In genomic region chr6:83860347-83860731, GRCh38 we compare ENCODE assay signal across 9 cellular contexts. TPM values are rescaled to one million over a fixed set of nuclear protein-coding genes. Genes with fewer than 3 reads are reported as not detected.
DNase-seq lines count a peak whose midpoint lies in the region; ATAC-seq and TF ChIP-seq lines count a peak whose summit lies in the region.
"Had no signal": no experiment of that assay in that cellular context is flagged by ENCODE, and none has a peak within 500 bp of the region (broad histone marks: within the 10 kb centered on the region; RNA-seq: fewer than 3 reads in every experiment).

No MANE protein-coding gene starts in this region.

- no peaks in the 10 kb centered on the region for H3K9me2 ChIP-seq in DOHH2 (replicated peaks; ENCODE audit: control insufficient read depth, low read length)

- H3K79me2 ChIP-seq in DOHH2 (ENCODE audit: control insufficient read depth, low read length): peaks cover 53% of the 10 kb centered on the region

- no peak overlapping the region for H3K27ac ChIP-seq in DOHH2 (ENCODE audit: low read depth, low read length)

- H3K9me3 ChIP-seq in DOHH2 (ENCODE audit: control insufficient read depth, insufficient read depth, low read length): 0 out of 2 replicates have a peak, but pooled peaks cover 1% of the 10 kb centered on the region

- H3K9me3 Mint-ChIP-seq in chondrocyte (ENCODE audit: low read depth) (no peaks in the 10 kb centered on the region), nephron progenitor cell (no peaks in the 10 kb centered on the region)

- no peaks in the 10 kb centered on the region for H3F3A ChIP-seq in DOHH2 (ENCODE audit: control insufficient read depth, insufficient read depth)

- peaks cover 29% of the 10 kb centered on the region for H3K36me3 ChIP-seq in DOHH2 (ENCODE audit: control insufficient read depth, low read length)

- H3K36me3 Mint-ChIP-seq in chondrocyte (ENCODE audit: low read depth): no peaks in the 10 kb centered on the region
- H3K36me3 Mint-ChIP-seq in nephron progenitor cell (ENCODE audit: low read depth): peaks cover 8% of the 10 kb centered on the region

- peaks cover 9% of the 10 kb centered on the region for H3K27me3 Mint-ChIP-seq in chondrocyte (ENCODE audit: low read depth)
- peaks cover 22% of the 10 kb centered on the region for H3K27me3 Mint-ChIP-seq in nephron progenitor cell (ENCODE audit: low read depth, poor library complexity)

- ATAC-seq in GM21723 (IDR thresholded peaks at IDR 0.05; ENCODE audit: unreplicated experiment): no peak
- ATAC-seq in left lobe of liver: no peak

- DNase-seq in Kasumi-1 (lab: John Stamatoyannopoulos, UW): peak; percentile 33 to 46
- DNase-seq in chondrocyte (ENCODE audit: low spot score): no peak
- DNase-seq in nephron progenitor cell: no peak
- DNase-seq in H4 (ENCODE audit: low spot score): no peak
- DNase-seq in left lobe of liver (ENCODE audit: low spot score): no peak
- DNase-seq in NCI-H1436 (lab: John Stamatoyannopoulos, UW): no peak

- no peaks in the 10 kb centered on the region; the same call in 1 of the 2 replicates for H3K27me3 ChIP-seq in DOHH2 (ENCODE audit: control insufficient read depth, low read length)

- H3K4me2 ChIP-seq in DOHH2 (ENCODE audit: low read length): peak overlapping the region; percentile 70

- H3K4me3 Mint-ChIP-seq in chondrocyte (ENCODE audit: unreplicated experiment) (peak overlapping the region; percentile 97), nephron progenitor cell (peak overlapping the region; percentile 97)

- H3K4me3 ChIP-seq in DOHH2 (ENCODE audit: low read length): peak overlapping the region; percentile 87

- peaks cover 35% of the 10 kb centered on the region for H3K4me1 Mint-ChIP-seq in chondrocyte (ENCODE audit: low read depth)
- peaks cover 16% of the 10 kb centered on the region for H3K4me1 Mint-ChIP-seq in nephron progenitor cell

- no peak for TF ChIP-seq CTCF in DOHH2 (IDR thresholded peaks at IDR 0.05; ENCODE audit: low read depth, low read length, poor library complexity, severe bottlenecking)
- TF ChIP-seq CTCF in chondrocyte (IDR thresholded peaks at IDR 0.05): no peak
- TF ChIP-seq CTCF in nephron progenitor cell (IDR thresholded peaks at IDR 0.05): no peak

- peaks cover 26% of the 10 kb centered on the region for H3K4me1 ChIP-seq in DOHH2 (ENCODE audit: control insufficient read depth, low read length)

- peak overlapping the region; percentile 86 for H3K27ac Mint-ChIP-seq in chondrocyte (ENCODE audit: unreplicated experiment)
- H3K27ac Mint-ChIP-seq in nephron progenitor cell: no peak overlapping the region

- no peaks in the 10 kb centered on the region for H4K20me1 ChIP-seq in DOHH2 (ENCODE audit: control insufficient read depth, insufficient read depth, low read depth, low read length)

RNA-seq across cellular contexts. Expression of gene CYB5R4, which starts 0.8 kb away (rescaled TPM):
- 13.0 to 15.6 TPM (median 13.6 TPM) in 3 replicates for total RNA-seq in chondrocyte
- 13.9 and 24.6 TPM in 2 replicates for total RNA-seq in H4 (2014; rRNA removed; shearing (Covaris generic))
- 6.7 TPM for total RNA-seq in left lobe of liver

RNA-seq across cellular contexts. Expression of gene RIPPLY2, which starts 7.2 kb away (rescaled TPM):
- total RNA-seq in chondrocyte (not detected in 3 replicates), left lobe of liver (not detected)
- not detected in 2 replicates for total RNA-seq in H4 (2014; rRNA removed; shearing (Covaris generic))
- total RNA-seq: RPMI7951 had no signal

Comparison
In these comparisons a context has a peak if more than half of its experiments do, and no peak if none do; other contexts are left out.
1. DNase-seq: peak in Kasumi-1 (2 of 2); none in chondrocyte (single experiment), nephron progenitor cell (single experiment), H4 (single experiment), left lobe of liver (single experiment) and NCI-H1436 (single experiment).